23 cellular contexts compared by ENCODE assay signal in genomic region chr10:62253704-62254103, GRCh38. TPM values are rescaled to one million over a fixed set of nuclear protein-coding genes. Genes with fewer than 3 reads are reported as not detected.
"Had no signal": no experiment of that assay in that cellular context is flagged by ENCODE, and none has a peak within 500 bp of the region (broad histone marks: within the 10 kb centered on the region; RNA-seq: fewer than 3 reads in every experiment).

No MANE protein-coding gene starts in this region.

- H3K9me3 Mint-ChIP-seq: natural killer cell treated with Interleukin-12 subunit alpha and Interleukin-12 subunit beta and Interleukin-15 and Interleukin-18, amount 100 ng/mL, for 72 hours; stimulated activated memory B cell treated with anti-CD40 and anti-IgM and Interleukin-4, amounts not matched to agents 10 μg/mL and 1 μg/mL and 100 μg/mL, for 72 hours; T-helper 2 cell treated with Interferon-gamma antibody and Interleukin-4, amounts not matched to agents 5 μg/mL and 100 μg/mL, for 36 hours had no signal

- H3K4me3 ChIP-seq: coronary artery, dorsolateral prefrontal cortex, left ventricle myocardium inferior, mucosa of descending colon, right atrium auricular region, smooth muscle cell, testis, transverse colon had no signal

- H3K4me1 ChIP-seq: left ventricle myocardium inferior, right atrium auricular region, testis, transverse colon had no signal

- H3K27ac Mint-ChIP-seq: activated CD4-positive, alpha-beta T cell treated with anti-CD3 and anti-CD28 coated beads, Interleukin-2, amount 10 ng/mL, durations not matched to agents 7 days and 5 days; activated naive CD8-positive, alpha-beta T cell treated with anti-CD3 and anti-CD28 coated beads, Interleukin-2, amount 10 ng/mL, durations not matched to agents 7 days and 5 days; stimulated activated memory B cell treated with anti-CD40 and anti-IgM and Interleukin-4, amounts not matched to agents 10 μg/mL and 1 μg/mL and 100 μg/mL, for 72 hours; T-helper 2 cell treated with Interferon-gamma antibody and Interleukin-4, amounts not matched to agents 5 μg/mL and 100 μg/mL, for 36 hours had no signal

- H3K36me3 Mint-ChIP-seq: natural killer cell treated with Interleukin-12 subunit alpha and Interleukin-12 subunit beta and Interleukin-15 and Interleukin-18, amount 100 ng/mL, for 72 hours; stimulated activated memory B cell treated with anti-CD40 and anti-IgM and Interleukin-4, amounts not matched to agents 10 μg/mL and 1 μg/mL and 100 μg/mL, for 72 hours had no signal

- H3K27me3 Mint-ChIP-seq: activated CD4-positive, alpha-beta T cell treated with anti-CD3 and anti-CD28 coated beads, Interleukin-2, amount 10 ng/mL, durations not matched to agents 7 days and 5 days; natural killer cell treated with Interleukin-12 subunit alpha and Interleukin-12 subunit beta and Interleukin-15 and Interleukin-18, amount 100 ng/mL, for 72 hours; stimulated activated memory B cell treated with anti-CD40 and anti-IgM and Interleukin-4, amounts not matched to agents 10 μg/mL and 1 μg/mL and 100 μg/mL, for 72 hours had no signal

- H3K27ac ChIP-seq: brain microvascular endothelial cell, coronary artery, dorsolateral prefrontal cortex, left ventricle myocardium inferior, right atrium auricular region, testis, transverse colon had no signal

- DNase-seq: activated CD4-positive, alpha-beta T cell treated with anti-CD3 and anti-CD28 coated beads, Interleukin-2, amount 10 ng/mL, durations not matched to agents 7 days and 5 days; activated CD4-positive, CD25-positive, alpha-beta regulatory T cell; activated CD8-positive, alpha-beta memory T cell treated with anti-CD3 and anti-CD28 coated beads for 24 hours; activated effector memory CD4-positive, alpha-beta T cell treated with Interleukin-2 at 50 U/mL for 16 hours; activated naive CD8-positive, alpha-beta T cell treated with anti-CD3 and anti-CD28 coated beads, Interleukin-2, amount 10 ng/mL, durations not matched to agents 7 days and 5 days; amniotic stem cell; brain microvascular endothelial cell; dorsolateral prefrontal cortex; effector memory CD4-positive, alpha-beta T cell; islet precursor cell; left ventricle myocardium inferior; mucosa of descending colon; stimulated activated CD4-positive, alpha-beta T cell treated with anti-CD3 and anti-CD28 coated beads, Interleukin-1b, Interleukin-23, amount 100 ng/mL, for 48 hours; stimulated activated CD4-positive, alpha-beta T cell treated with anti-CD3 and anti-CD28 coated beads, Interleukin-4, amount 100 ng/mL, for 4 hours; stimulated activated CD8-positive, alpha-beta memory T cell treated with anti-CD3 and anti-CD28 coated beads, Interleukin-4, amount 100 ng/mL, for 48 hours; testis; transverse colon had no signal

- H3K36me3 ChIP-seq: brain microvascular endothelial cell, left ventricle myocardium inferior, right atrium auricular region, transverse colon had no signal

- H3K4me3 Mint-ChIP-seq: activated CD4-positive, alpha-beta T cell treated with anti-CD3 and anti-CD28 coated beads, Interleukin-2, amount 10 ng/mL, durations not matched to agents 7 days and 5 days; activated naive CD8-positive, alpha-beta T cell treated with anti-CD3 and anti-CD28 coated beads, Interleukin-2, amount 10 ng/mL, durations not matched to agents 7 days and 5 days; natural killer cell treated with Interleukin-12 subunit alpha and Interleukin-12 subunit beta and Interleukin-15 and Interleukin-18, amount 100 ng/mL, for 72 hours; stimulated activated memory B cell treated with anti-CD40 and anti-IgM and Interleukin-4, amounts not matched to agents 10 μg/mL and 1 μg/mL and 100 μg/mL, for 72 hours; T-helper 2 cell treated with Interferon-gamma antibody and Interleukin-4, amounts not matched to agents 5 μg/mL and 100 μg/mL, for 36 hours had no signal

- H3K27me3 ChIP-seq: brain microvascular endothelial cell, dorsolateral prefrontal cortex, right atrium auricular region, testis, transverse colon had no signal

- ATAC-seq: mucosa of descending colon; natural killer cell treated with Interleukin-12 subunit alpha and Interleukin-12 subunit beta and Interleukin-15 and Interleukin-18, amount 100 ng/mL, for 72 hours; stimulated activated memory B cell treated with anti-CD40 and anti-IgM and Interleukin-4, amounts not matched to agents 10 μg/mL and 1 μg/mL and 100 μg/mL, for 72 hours had no signal

- H3K9me3 ChIP-seq: left ventricle myocardium inferior, mucosa of descending colon, right atrium auricular region, testis, transverse colon had no signal

RNA-seq across cellular contexts. Expression of gene RTKN2, which starts 14.9 kb away (rescaled TPM):
- total RNA-seq: left ventricle myocardium inferior had no signal
